In the genomic region with DNA sequence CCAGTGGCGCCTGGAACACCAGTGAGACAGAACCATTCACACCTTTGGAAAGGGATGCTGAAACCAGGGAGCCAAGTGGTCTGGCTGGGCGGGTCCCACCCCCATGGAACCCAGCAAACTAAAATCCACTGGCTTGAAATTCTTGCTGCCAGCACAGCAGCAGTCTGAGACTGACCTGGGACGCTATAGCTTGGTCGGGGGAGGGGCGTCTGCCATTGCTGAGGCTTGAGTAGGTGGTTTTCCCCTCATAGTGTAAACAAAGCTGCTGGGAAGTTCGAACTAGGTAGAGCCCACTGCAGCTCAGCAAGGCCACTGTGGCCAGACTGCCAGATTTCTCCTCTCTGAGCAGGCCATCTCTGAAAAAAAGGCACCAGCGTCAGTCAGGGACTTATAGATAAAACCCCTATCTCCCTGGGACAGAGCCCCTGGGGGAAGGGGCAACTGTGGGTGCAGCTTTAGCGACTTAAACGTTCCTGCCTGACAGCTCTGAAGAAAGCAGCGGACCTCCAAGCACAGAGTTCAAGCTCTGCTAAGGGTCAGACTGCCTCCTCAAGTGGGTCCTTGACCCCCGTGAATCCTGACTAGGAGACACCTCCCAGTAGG, we compare ENCODE assay signal across 22 cellular contexts.
"Had no signal": no experiment of that assay in that cellular context is flagged by ENCODE, and none has a peak within 500 bp of the region (broad histone marks: within the 10 kb centered on the region; RNA-seq: fewer than 3 reads in every experiment).

No MANE protein-coding gene starts in this region.

- DNase-seq: activated CD4-positive, alpha-beta memory T cell treated with anti-CD3 and anti-CD28 coated beads, Interleukin-2, amount 10 ng/mL, durations not matched to agents 7 days and 5 days; activated CD4-positive, alpha-beta T cell treated with anti-CD3 and anti-CD28 coated beads for 1 hour; activated CD4-positive, alpha-beta T cell treated with anti-CD3 and anti-CD28 coated beads, Interleukin-2, amount 10 ng/mL, durations not matched to agents 7 days and 5 days; activated naive CD4-positive, alpha-beta T cell; activated T-cell treated with anti-CD3 and anti-CD28 coated beads, Interleukin-2, amount 50 U/mL, for 48 hours; anterior cingulate cortex; cerebellar nuclear complex; colonic mucosa; effector CD8-positive, alpha-beta T cell; hippocampal formation; lower lobe of right lung; stimulated activated CD4-positive, alpha-beta T cell treated with anti-CD3 and anti-CD28 coated beads, Interleukin-2, amount 100 ng/mL, for 48 hours; stimulated activated naive CD4-positive, alpha-beta T cell treated with Interleukin-2 at 50 U/mL for 16 hours; T-helper 17 cell; T1000 had no signal

- H3K4me1 ChIP-seq: colonic mucosa, gastroesophageal sphincter, lower lobe of right lung, tibial nerve had no signal

- H3K9me3 ChIP-seq: colonic mucosa, gastroesophageal sphincter, left lung, lower lobe of right lung, mucosa of descending colon, tibial nerve had no signal

- H3K27me3 Mint-ChIP-seq: activated CD4-positive, alpha-beta memory T cell treated with anti-CD3 and anti-CD28 coated beads, Interleukin-2, amount 10 ng/mL, durations not matched to agents 7 days and 5 days; activated CD4-positive, alpha-beta T cell treated with anti-CD3 and anti-CD28 coated beads, Interleukin-2, amount 10 ng/mL, durations not matched to agents 7 days and 5 days; activated naive CD8-positive, alpha-beta T cell; T-helper 17 cell had no signal

- H3K27me3 ChIP-seq: colonic mucosa, gastroesophageal sphincter, left lung, tibial nerve had no signal

- H3K4me3 ChIP-seq: colonic mucosa, gastroesophageal sphincter, left lung, lower lobe of right lung, mucosa of descending colon, tibial nerve had no signal

- H3K36me3 Mint-ChIP-seq: activated naive CD8-positive, alpha-beta T cell; natural killer cell treated with Interleukin-12 subunit alpha and Interleukin-12 subunit beta and Interleukin-15 and Interleukin-18, amount 100 ng/mL, for 72 hours had no signal

- H3K36me3 ChIP-seq: colonic mucosa had no signal

- H3K4me3 Mint-ChIP-seq: activated CD4-positive, alpha-beta memory T cell treated with anti-CD3 and anti-CD28 coated beads, Interleukin-2, amount 10 ng/mL, durations not matched to agents 7 days and 5 days; activated CD4-positive, alpha-beta T cell treated with anti-CD3 and anti-CD28 coated beads, Interleukin-2, amount 10 ng/mL, durations not matched to agents 7 days and 5 days; activated naive CD8-positive, alpha-beta T cell; natural killer cell treated with Interleukin-12 subunit alpha and Interleukin-12 subunit beta and Interleukin-15 and Interleukin-18, amount 100 ng/mL, for 72 hours; T-helper 17 cell had no signal

- H3K9me3 Mint-ChIP-seq: activated CD4-positive, alpha-beta T cell treated with anti-CD3 and anti-CD28 coated beads, Interleukin-2, amount 10 ng/mL, durations not matched to agents 7 days and 5 days; natural killer cell treated with Interleukin-12 subunit alpha and Interleukin-12 subunit beta and Interleukin-15 and Interleukin-18, amount 100 ng/mL, for 72 hours had no signal

- H3K27ac Mint-ChIP-seq: activated CD4-positive, alpha-beta memory T cell treated with anti-CD3 and anti-CD28 coated beads, Interleukin-2, amount 10 ng/mL, durations not matched to agents 7 days and 5 days; activated CD4-positive, alpha-beta T cell treated with anti-CD3 and anti-CD28 coated beads, Interleukin-2, amount 10 ng/mL, durations not matched to agents 7 days and 5 days; activated naive CD8-positive, alpha-beta T cell; natural killer cell treated with Interleukin-12 subunit alpha and Interleukin-12 subunit beta and Interleukin-15 and Interleukin-18, amount 100 ng/mL, for 72 hours; T-helper 17 cell had no signal

- H3K27ac ChIP-seq: colonic mucosa, gastroesophageal sphincter, left lung, lower lobe of right lung, tibial nerve had no signal

- ATAC-seq: gastroesophageal sphincter; left lung; lower lobe of right lung; mucosa of descending colon; natural killer cell treated with Interleukin-12 subunit alpha and Interleukin-12 subunit beta and Interleukin-15 and Interleukin-18, amount 100 ng/mL, for 72 hours; right cardiac atrium; T-helper 17 cell had no signal

- H3K4me1 Mint-ChIP-seq: activated CD4-positive, alpha-beta memory T cell treated with anti-CD3 and anti-CD28 coated beads, Interleukin-2, amount 10 ng/mL, durations not matched to agents 7 days and 5 days; activated CD4-positive, alpha-beta T cell treated with anti-CD3 and anti-CD28 coated beads, Interleukin-2, amount 10 ng/mL, durations not matched to agents 7 days and 5 days; T-helper 17 cell had no signal
